25 cellular contexts compared by ENCODE assay signal in the genomic region with DNA sequence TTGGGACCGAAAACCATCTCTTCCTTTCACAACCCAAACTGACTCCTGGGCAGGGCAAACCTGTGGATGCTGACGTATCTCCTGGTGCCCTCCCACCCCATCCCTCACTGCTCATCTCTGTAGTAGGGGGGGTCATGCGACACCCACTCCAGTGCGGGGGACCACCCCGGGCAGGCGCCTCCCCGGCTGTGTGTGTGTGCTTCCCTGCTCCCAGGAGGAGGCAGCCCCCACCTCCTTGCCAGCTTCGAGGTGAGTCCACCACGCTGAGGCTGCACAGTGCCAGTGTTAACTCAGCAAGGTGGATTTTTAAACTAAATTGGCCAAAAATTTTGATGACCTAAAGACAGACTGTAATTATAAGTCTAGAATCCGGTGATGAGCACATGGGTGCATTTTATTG. TPM values are rescaled to one million over a fixed set of nuclear protein-coding genes. Genes with fewer than 3 reads are reported as not detected.
"Had no signal": no experiment of that assay in that cellular context is flagged by ENCODE, and none has a peak within 500 bp of the region (broad histone marks: within the 10 kb centered on the region; RNA-seq: fewer than 3 reads in every experiment).

No MANE protein-coding gene starts in this region.

- H3K9me3 Mint-ChIP-seq: dendritic cell treated with granulocyte-macrophage colony-stimulating factor and Interleukin-4, amounts not matched to agents 40 ng/mL and 50 ng/mL, for 4 days; effector memory CD8-positive, alpha-beta T cell; endodermal cell; immature natural killer cell; mesothelial cell of epicardium had no signal

- H3K27ac ChIP-seq: colonic mucosa, epithelial cell of prostate, esophagus squamous epithelium, gastrocnemius medialis, heart left ventricle, hepatocyte, left lung, lower lobe of right lung had no signal

- DNase-seq: cerebellar nuclear complex; colonic mucosa; cortex of kidney; effector CD8-positive, alpha-beta T cell; effector memory CD8-positive, alpha-beta T cell; endodermal cell; erythroblast; esophagus squamous epithelium; foreskin fibroblast; foreskin melanocyte; gastrocnemius medialis; hypothalamus; immature natural killer cell; left cardiac atrium; left ventricle myocardium superior; lower lobe of right lung; mesenchymal stem cell had no signal

- H3K27ac Mint-ChIP-seq: dendritic cell treated with granulocyte-macrophage colony-stimulating factor and Interleukin-4, amounts not matched to agents 40 ng/mL and 50 ng/mL, for 4 days; endodermal cell; immature natural killer cell; mesothelial cell of epicardium had no signal

- H3K4me1 ChIP-seq: colonic mucosa, esophagus squamous epithelium, gastrocnemius medialis, heart left ventricle, left lung, lower lobe of right lung had no signal

- H3K4me1 Mint-ChIP-seq: immature natural killer cell, mesothelial cell of epicardium had no signal

- H3K4me3 Mint-ChIP-seq: dendritic cell treated with granulocyte-macrophage colony-stimulating factor and Interleukin-4, amounts not matched to agents 40 ng/mL and 50 ng/mL, for 4 days; effector memory CD8-positive, alpha-beta T cell; endodermal cell; immature natural killer cell; mesothelial cell of epicardium had no signal

- H3K9me3 ChIP-seq: colonic mucosa, esophagus squamous epithelium, gastrocnemius medialis, heart left ventricle, left lung, lower lobe of right lung, mucosa of descending colon had no signal

- H2AFZ ChIP-seq: hepatocyte had no signal

- H3K4me3 ChIP-seq: colonic mucosa, esophagus squamous epithelium, gastrocnemius medialis, heart left ventricle, hepatocyte, left lung, lower lobe of right lung, mucosa of descending colon had no signal

- H3K36me3 Mint-ChIP-seq: immature natural killer cell, mesothelial cell of epicardium had no signal

- H3K27me3 ChIP-seq: colonic mucosa had no signal

- H3K4me2 ChIP-seq: hepatocyte had no signal

- H3K36me3 ChIP-seq: colonic mucosa, esophagus squamous epithelium, gastrocnemius medialis, heart left ventricle, left lung, lower lobe of right lung had no signal

- ATAC-seq: effector memory CD8-positive, alpha-beta T cell; esophagus mucosa; gastrocnemius medialis; heart left ventricle; left cardiac atrium; left lung; left ventricle myocardium superior; lower lobe of right lung; mucosa of descending colon had no signal

RNA-seq across cellular contexts. Expression of a gene that starts 46.2 kb away (rescaled TPM):
- polyA plus RNA-seq: immature natural killer cell had no signal
